ENCODE assay signal across 7 cellular contexts in genomic region chr19:1261512-1261862, GRCh38. TPM values are rescaled to one million over a fixed set of nuclear protein-coding genes. Genes with fewer than 3 reads are reported as not detected.
DNase-seq lines count a peak whose midpoint lies in the region; ATAC-seq, FAIRE-seq and TF ChIP-seq lines count a peak whose summit lies in the region.

No MANE protein-coding gene starts in this region.

- peaks cover 20% of the 10 kb centered on the region for H4K20me1 ChIP-seq in GM23338 (replicated peaks; ENCODE audit: insufficient read depth)

- H3K4me2 ChIP-seq in GM23338: peak overlapping the region; percentile 100

- DNase-seq in GM23338 (ENCODE audit: low spot score): peak; percentile 88
- DNase-seq in RWPE1 (ENCODE audit: low spot score): no peak
- DNase-seq in epithelial cell of esophagus (ENCODE audit: low read depth): no peak
- DNase-seq in osteocyte (ENCODE audit: extremely low spot score, unreplicated experiment): no peak
- DNase-seq in GM19239 (ENCODE audit: insufficient read length, low spot score): no peak
- DNase-seq in inferior parietal cortex (ENCODE audit: extremely low spot score): no peak

- H3K27me3 Mint-ChIP-seq in GM23338 (ENCODE audit: insufficient read depth, low read depth, poor library complexity) (peaks cover 38% of the 10 kb centered on the region), osteocyte (ENCODE audit: unreplicated experiment) (no peaks in the 10 kb centered on the region)

- H3K27ac ChIP-seq in GM23338 (ENCODE audit: low read depth) (peak overlapping the region; percentile 92), RWPE1 (peak overlapping the region; percentile 100)

- H3K4me1 ChIP-seq in GM23338 (ENCODE audit: insufficient read depth): peaks cover 61% of the 10 kb centered on the region

- H3K27ac Mint-ChIP-seq in GM23338 (peak overlapping the region; percentile 94), osteocyte (ENCODE audit: unreplicated experiment) (peak overlapping the region; percentile 95)

- peak overlapping the region; percentile 95 for H3K4me3 ChIP-seq in GM23338
- H3K4me3 ChIP-seq in epithelial cell of esophagus (ENCODE audit: low read length): peak overlapping the region; percentile 68

- peak; percentile 3 for ATAC-seq in GM23338
- no peak for ATAC-seq in HG03571 (IDR thresholded peaks at IDR 0.05; ENCODE audit: unreplicated experiment)

- FAIRE-seq in GM19239 (lab: Jason Lieb, UNC): no peak

- H3K4me3 Mint-ChIP-seq in GM23338 (peak overlapping the region; percentile 92), osteocyte (ENCODE audit: unreplicated experiment) (peak overlapping the region; percentile 72)

- CTCF ChIA-PET in RWPE1 (lab: Yijun Ruan, JAX): interaction anchor here (0.6 to 10.3 kb wide), 2 partner anchors 17 to 160 kb away, joined by 3 to 116 read pairs; no protein-coding TSS in a partner anchor

- H3K79me2 ChIP-seq in GM23338 (replicated peaks; ENCODE audit: insufficient read depth): peaks cover 14% of the 10 kb centered on the region

- H3K9me3 Mint-ChIP-seq in GM23338 (no peaks in the 10 kb centered on the region; the same call in 1 of the 3 replicates), osteocyte (ENCODE audit: unreplicated experiment) (no peaks in the 10 kb centered on the region)

- H3K36me3 ChIP-seq in GM23338 (ENCODE audit: insufficient read depth): 0 out of 2 replicates have a peak, but pooled peaks cover 2% of the 10 kb centered on the region

- H3K36me3 Mint-ChIP-seq in GM23338 (ENCODE audit: low read depth): peaks cover 34% of the 10 kb centered on the region
- peaks cover 17% of the 10 kb centered on the region for H3K36me3 Mint-ChIP-seq in osteocyte (ENCODE audit: unreplicated experiment)

- TF ChIP-seq CTCF in GM23338 (conservative IDR thresholded peaks at IDR 0.05; ENCODE audit: low read depth in 2 of 2): peak; percentile 35 to 39
- TF ChIP-seq CTCF in RWPE1 (conservative IDR thresholded peaks at IDR 0.05; ENCODE audit: low read depth): no peak
- TF ChIP-seq CTCF in epithelial cell of esophagus (IDR thresholded peaks at IDR 0.05; ENCODE audit: insufficient read depth, low read depth, low read length, missing control alignments): no peak
- TF ChIP-seq CTCF in osteocyte (IDR thresholded peaks at IDR 0.05): peak; percentile 26

- H3K4me1 Mint-ChIP-seq in GM23338 (peaks cover 60% of the 10 kb centered on the region), osteocyte (ENCODE audit: unreplicated experiment) (peaks cover 81% of the 10 kb centered on the region)

- H3F3A ChIP-seq in GM23338 (replicated peaks; ENCODE audit: low read depth): peaks cover 65% of the 10 kb centered on the region

- no peak overlapping the region for H2AFZ ChIP-seq in GM23338

- H3K27me3 ChIP-seq in GM23338 (ENCODE audit: insufficient read depth): no peaks in the 10 kb centered on the region

- H3K9me2 ChIP-seq in GM23338 (ENCODE audit: insufficient read depth): no peaks in the 10 kb centered on the region

- POLR2A ChIA-PET in RWPE1 (lab: Yijun Ruan, JAX; ENCODE audit: low non-redundant PET): interaction anchor here (1.1 kb wide), 1 partner anchor 9 kb away, joined by 12 read pairs; no protein-coding TSS in a partner anchor

TF ChIP-seq in GM23338, 12 proteins besides CTCF, POLR2A, EP300 and RAD21 (continues in another document):
- TF ChIP-seq EZH2phosphoT487 (IDR thresholded peaks at IDR 0.05; ENCODE audit: unreplicated experiment) (no peak), ZNF331 (CRISPR knock-in tag; IDR thresholded peaks at IDR 0.05; ENCODE audit: low read depth) (no peak), ZNF462 (CRISPR knock-in tag; IDR thresholded peaks at IDR 0.05) (no peak), POLR2AphosphoS5 (IDR thresholded peaks at IDR 0.05; ENCODE audit: low read depth) (no peak), JUNB (IDR thresholded peaks at IDR 0.05; ENCODE audit: unreplicated experiment) (no peak), EZH2 (IDR thresholded peaks at IDR 0.05; ENCODE audit: low read depth, unreplicated experiment) (no peak), CREB1 (CRISPR knock-in tag; IDR thresholded peaks at IDR 0.05; ENCODE audit: low read depth) (no peak)

RNA-seq across cellular contexts. Expression of gene CIRBP, which starts 7.6 kb away (rescaled TPM):
- 152 and 202 TPM in 2 replicates for total RNA-seq in GM23338 (2014; rRNA removed; shearing (Covaris generic))
- polyA plus RNA-seq in GM23338 (2016; fragmentation: Nextera tagmentation; extraction: Ambion mirVana): 153 and 160 TPM in 2 replicates
- total RNA-seq in osteocyte: 401 and 408 TPM in 2 replicates

RNA-seq across cellular contexts. Expression of gene MIDN, which starts 13.1 kb away (rescaled TPM):
- 84.5 and 113 TPM in 2 replicates for total RNA-seq in GM23338 (2014; rRNA removed; shearing (Covaris generic))
- polyA plus RNA-seq in GM23338 (2016; fragmentation: Nextera tagmentation; extraction: Ambion mirVana): 28.6 and 33.3 TPM in 2 replicates
- total RNA-seq in osteocyte: 98.1 and 103 TPM in 2 replicates

RNA-seq across cellular contexts. Expression of gene FAM174C, which starts 13.8 kb away (rescaled TPM):
- total RNA-seq in GM23338 (2014; rRNA removed; shearing (Covaris generic)): 39.2 and 60.4 TPM in 2 replicates
- 62.3 and 68.0 TPM in 2 replicates for polyA plus RNA-seq in GM23338 (2016; fragmentation: Nextera tagmentation; extraction: Ambion mirVana)
- total RNA-seq in osteocyte: 35.3 and 35.8 TPM in 2 replicates

RNA-seq across cellular contexts. Expression of gene ATP5F1D, which starts 19.9 kb away (rescaled TPM):
- 78.7 and 139 TPM in 2 replicates for total RNA-seq in GM23338 (2014; rRNA removed; shearing (Covaris generic))
- 396 and 420 TPM in 2 replicates for polyA plus RNA-seq in GM23338 (2016; fragmentation: Nextera tagmentation; extraction: Ambion mirVana)
- 167 and 172 TPM in 2 replicates for total RNA-seq in osteocyte

RNA-seq across cellular contexts. Expression of gene CBARP, which starts 23.7 kb away (rescaled TPM):
- 10.8 and 14.1 TPM in 2 replicates for total RNA-seq in GM23338 (2014; rRNA removed; shearing (Covaris generic))
- 2.0 TPM in 2 replicates for polyA plus RNA-seq in GM23338 (2016; fragmentation: Nextera tagmentation; extraction: Ambion mirVana)
- 6.9 and 7.0 TPM in 2 replicates for total RNA-seq in osteocyte

Comparison
In these comparisons a context has a peak if more than half of its experiments do, and no peak if none do; other contexts are left out.
1. CTCF ChIP-seq: peak in GM23338 (2 of 2) and osteocyte (single experiment); none in RWPE1 (single experiment) and epithelial cell of esophagus (single experiment).